Comparison of ENCODE assay signal across 9 cellular contexts in genomic region chr11:5690736-5691135, GRCh38. TPM values are rescaled to one million over a fixed set of nuclear protein-coding genes. Genes with fewer than 3 reads are reported as not detected.
DNase-seq lines count a peak whose midpoint lies in the region; ATAC-seq, FAIRE-seq and TF ChIP-seq lines count a peak whose summit lies in the region.
"Had no signal": no experiment of that assay in that cellular context is flagged by ENCODE, and none has a peak within 500 bp of the region (broad histone marks: within the 10 kb centered on the region; RNA-seq: fewer than 3 reads in every experiment).

No MANE protein-coding gene starts in this region.

- H2AFZ ChIP-seq in keratinocyte (ENCODE audit: control insufficient read depth, low read length) = peak overlapping the region; percentile 81

- H4K20me1 ChIP-seq in keratinocyte (ENCODE audit: control insufficient read depth, extremely low read depth, insufficient read depth, low read length) = no peaks in the 10 kb centered on the region

- no peak for TF ChIP-seq CTCF in HL-60 (IDR thresholded peaks at IDR 0.05; ENCODE audit: insufficient read depth, low read length)
- no peak for TF ChIP-seq CTCF in keratinocyte (optimal IDR thresholded peaks at IDR 0.05 in 1 of 3, IDR thresholded peaks at IDR 0.05 in 1 of 3, conservative IDR thresholded peaks at IDR 0.05 in 1 of 3; ENCODE audit: extremely low read depth in 1 of 3, insufficient read depth in 2 of 3, low read length in 3 of 3)

- H3K27me3 ChIP-seq in HL-60 (ENCODE audit: insufficient read depth, poor library complexity, severe bottlenecking) (no peaks in the 10 kb centered on the region), keratinocyte (ENCODE audit: control insufficient read depth, extremely low read depth, insufficient read depth, low read length) (no peaks in the 10 kb centered on the region), subcutaneous abdominal adipose tissue (ENCODE audit: control insufficient read depth in 5 of 5, insufficient read depth in 4 of 5, low read length in 5 of 5) (no peaks in the 10 kb centered on the region)

- H3K4me3 ChIP-seq in HL-60 (replicated peaks; ENCODE audit: insufficient read depth, low read length) = peak overlapping the region; percentile 33; the same call in 1 of the 2 replicates
- peak overlapping the region; percentile 43 to 82 (median 70) for H3K4me3 ChIP-seq in keratinocyte (ENCODE audit: control insufficient read depth in 2 of 3, extremely low read depth in 1 of 3, insufficient read depth in 2 of 3, low read depth in 1 of 3, low read length in 3 of 3)
- H3K4me3 ChIP-seq in subcutaneous abdominal adipose tissue (ENCODE audit: low read depth in 1 of 5, low read length in 5 of 5) = peak overlapping the region; percentile 63 to 82 (median 74)

- H3K9me1 ChIP-seq in keratinocyte (ENCODE audit: control insufficient read depth, extremely low read depth, insufficient read depth, low read length) = no peaks in the 10 kb centered on the region

- dilution Hi-C loops in keratinocyte (cut with MboI; ENCODE audit: extremely low pct_ligation_motif_present, low sequenced_read_pairs) = no loop called here

- H3K9ac ChIP-seq in keratinocyte (ENCODE audit: control insufficient read depth, extremely low read depth, insufficient read depth, low read length) = peak overlapping the region; percentile 76
- peak overlapping the region; percentile 45 to 85 (median 81) for H3K9ac ChIP-seq in subcutaneous abdominal adipose tissue (ENCODE audit: low read length in 5 of 5)

- peak overlapping the region; percentile 94 for H3K4me2 ChIP-seq in keratinocyte (ENCODE audit: control insufficient read depth, extremely low read depth, insufficient read depth, low read depth, low read length)

- no peak for FAIRE-seq in keratinocyte (lab: Jason Lieb, UNC)

- no peak for ATAC-seq in HG03196 (IDR thresholded peaks at IDR 0.05; ENCODE audit: unreplicated experiment)

- peaks cover 9% of the 10 kb centered on the region for H3K79me2 ChIP-seq in keratinocyte (ENCODE audit: control insufficient read depth, insufficient read depth, low read length)

- no peak overlapping the region for H3K27ac ChIP-seq in HL-60 (replicated peaks)
- peak overlapping the region; percentile 78 for H3K27ac ChIP-seq in angular gyrus (ENCODE audit: low read depth, low read length)
- H3K27ac ChIP-seq in keratinocyte (ENCODE audit: control insufficient read depth, insufficient read depth, low read length) = peak overlapping the region; percentile 71
- peak overlapping the region; percentile 86 for H3K27ac ChIP-seq in subcutaneous abdominal adipose tissue (ENCODE audit: low read depth, low read length)

- peaks cover 9% of the 10 kb centered on the region for H3K4me1 ChIP-seq in keratinocyte (ENCODE audit: control insufficient read depth, extremely low read depth, insufficient read depth, low read length)
- H3K4me1 ChIP-seq in subcutaneous abdominal adipose tissue (ENCODE audit: control insufficient read depth in 5 of 5, insufficient read depth in 5 of 5, low read length in 5 of 5) = peaks cover 2 to 36% (median 13%) of the 10 kb centered on the region in 5 donors

- H3K9me3 ChIP-seq in keratinocyte (ENCODE audit: control insufficient read depth, low read depth, low read length) (no peaks in the 10 kb centered on the region), subcutaneous abdominal adipose tissue (ENCODE audit: control insufficient read depth in 5 of 5, low read length in 5 of 5) (no peaks in the 10 kb centered on the region)

- DNase-seq in HL-60 (ENCODE audit: low read depth in 1 of 2, low spot score in 1 of 2) (no peak), keratinocyte (ENCODE audit: low read depth, low spot score) (no peak), NCI-H526 treated with DMSO at 0.1 percent for 48 hours (lab: John Stamatoyannopoulos, UW) (no peak), iPS-NIHi11 (ENCODE audit: low spot score) (no peak), NCI-H345 treated with DMSO at 0.1 percent for 48 hours (lab: John Stamatoyannopoulos, UW; ENCODE audit: unreplicated experiment) (no peak)
- DNase-seq: Kasumi-1 had no signal

- H3K36me3 ChIP-seq in keratinocyte (ENCODE audit: control insufficient read depth in 2 of 2, extremely low read depth in 1 of 2, insufficient read depth in 2 of 2, low read length in 2 of 2) (no peaks in the 10 kb centered on the region), subcutaneous abdominal adipose tissue (ENCODE audit: control insufficient read depth in 5 of 5, insufficient read depth in 5 of 5, low read length in 5 of 5) (no peaks in the 10 kb centered on the region)

RNA-seq across cellular contexts. Expression of gene TRIM22, which starts 1.1 kb away (rescaled TPM):
- 86.0 to 119 TPM (median 117 TPM) in 3 replicates for polyA plus RNA-seq in keratinocyte
- polyA plus RNA-seq in keratinocyte (2011; ENCODE audit: low read depth) = 73.9 TPM
- polyA plus RNA-seq in keratinocyte (2011; cell fraction: cytosol; rRNA removed) = 47.3 and 86.5 TPM in 2 replicates
- polyA plus RNA-seq in keratinocyte (2011; cell fraction: nucleus; rRNA removed) = 198 and 231 TPM in 2 replicates
- polyA plus RNA-seq in keratinocyte (2012; ENCODE audit: low replicate concordance) = 24.5 and 72.6 TPM in 2 replicates
- 24.7 to 78.6 TPM (median 70.6 TPM) in 3 replicates for polyA minus RNA-seq in keratinocyte
- 43.2 TPM for polyA minus RNA-seq in keratinocyte (2011; cell fraction: cytosol; rRNA and poly(A)+ RNA removed)
- 39.3 and 80.6 TPM in 2 replicates for polyA minus RNA-seq in keratinocyte (2011; cell fraction: nucleus; rRNA and poly(A)+ RNA removed)

RNA-seq across cellular contexts. Expression of gene TRIM5, which starts 5.9 kb away (rescaled TPM):
- 23.2 to 34.6 TPM (median 26.3 TPM) in 3 replicates for polyA plus RNA-seq in keratinocyte
- 18.1 TPM for polyA plus RNA-seq in keratinocyte (2011; ENCODE audit: low read depth)
- polyA plus RNA-seq in keratinocyte (2011; cell fraction: cytosol; rRNA removed) = 16.9 and 24.3 TPM in 2 replicates
- polyA plus RNA-seq in keratinocyte (2011; cell fraction: nucleus; rRNA removed) = 33.4 and 40.9 TPM in 2 replicates
- 9.0 and 22.9 TPM in 2 replicates for polyA plus RNA-seq in keratinocyte (2012; ENCODE audit: low replicate concordance)
- 22.9 to 38.1 TPM (median 28.5 TPM) in 3 replicates for polyA minus RNA-seq in keratinocyte
- polyA minus RNA-seq in keratinocyte (2011; cell fraction: cytosol; rRNA and poly(A)+ RNA removed) = 17.1 TPM
- polyA minus RNA-seq in keratinocyte (2011; cell fraction: nucleus; rRNA and poly(A)+ RNA removed) = 14.8 and 27.5 TPM in 2 replicates

RNA-seq across cellular contexts. Expression of gene OR56B1, which starts 45.5 kb away (rescaled TPM):
- polyA plus RNA-seq in keratinocyte = 0.04 TPM in 1 of 3 replicates, not detected in the others
- polyA plus RNA-seq in keratinocyte (2011; ENCODE audit: low read depth) = not detected
- not detected in 2 replicates for polyA plus RNA-seq in keratinocyte (2011; cell fraction: cytosol; rRNA removed)
- polyA plus RNA-seq in keratinocyte (2011; cell fraction: nucleus; rRNA removed) = not detected in 2 replicates
- polyA plus RNA-seq in keratinocyte (2012; ENCODE audit: low replicate concordance) = not detected in 2 replicates
- polyA minus RNA-seq in keratinocyte = 0.16 TPM in 1 of 3 replicates, not detected in the others
- not detected for polyA minus RNA-seq in keratinocyte (2011; cell fraction: cytosol; rRNA and poly(A)+ RNA removed)
- not detected in 2 replicates for polyA minus RNA-seq in keratinocyte (2011; cell fraction: nucleus; rRNA and poly(A)+ RNA removed)
